1 cellular context compared by ENCODE assay signal in genomic region chr16:3044708-3045107, GRCh38.
TF ChIP-seq lines count a peak whose summit lies in the region.

No MANE protein-coding gene starts in this region.

TF ChIP-seq in HCT116, 20 proteins besides CTCF, POLR2A, EP300 and RAD21:
- TF ChIP-seq TCF7L2 (IDR thresholded peaks at IDR 0.05; ENCODE audit: borderline replicate concordance, extremely low read depth, insufficient read depth, insufficient read length) (no peak), CEBPB (IDR thresholded peaks at IDR 0.05; ENCODE audit: low read depth) (no peak), JUND (IDR thresholded peaks at IDR 0.05) (no peak), ATF3 (IDR thresholded peaks at IDR 0.05) (no peak), EGR1 (IDR thresholded peaks at IDR 0.05; ENCODE audit: low read depth) (no peak), EZH2phosphoT487 (IDR thresholded peaks at IDR 0.05; ENCODE audit: borderline replicate concordance) (no peak), SIN3A (IDR thresholded peaks at IDR 0.05; ENCODE audit: low read depth) (no peak), CBX3 (IDR thresholded peaks at IDR 0.05; ENCODE audit: low read depth) (no peak), ELF1 (IDR thresholded peaks at IDR 0.05; ENCODE audit: borderline replicate concordance, low read depth) (no peak), ZFX (IDR thresholded peaks at IDR 0.05) (no peak), ZNF274 (IDR thresholded peaks at IDR 0.05; ENCODE audit: low read depth, low read length) (no peak), ZBTB33 (IDR thresholded peaks at IDR 0.05; ENCODE audit: extremely low read depth, insufficient replicate concordance, low read length) (no peak), POLR2AphosphoS5 (IDR thresholded peaks at IDR 0.05; ENCODE audit: low read depth, low read length) (no peak), SP1 (IDR thresholded peaks at IDR 0.05; ENCODE audit: low read depth) (no peak), MAX (IDR thresholded peaks at IDR 0.05) (no peak), YY1 (IDR thresholded peaks at IDR 0.05; ENCODE audit: extremely low read depth, insufficient replicate concordance, low read depth, low read length) (no peak), SRF (IDR thresholded peaks at IDR 0.05; ENCODE audit: low read depth) (no peak), REST (IDR thresholded peaks at IDR 0.05; ENCODE audit: low read depth) (no peak), EZH2 (IDR thresholded peaks at IDR 0.05) (no peak)
